ENCODE assay signal across 8 cellular contexts in the genomic region with DNA sequence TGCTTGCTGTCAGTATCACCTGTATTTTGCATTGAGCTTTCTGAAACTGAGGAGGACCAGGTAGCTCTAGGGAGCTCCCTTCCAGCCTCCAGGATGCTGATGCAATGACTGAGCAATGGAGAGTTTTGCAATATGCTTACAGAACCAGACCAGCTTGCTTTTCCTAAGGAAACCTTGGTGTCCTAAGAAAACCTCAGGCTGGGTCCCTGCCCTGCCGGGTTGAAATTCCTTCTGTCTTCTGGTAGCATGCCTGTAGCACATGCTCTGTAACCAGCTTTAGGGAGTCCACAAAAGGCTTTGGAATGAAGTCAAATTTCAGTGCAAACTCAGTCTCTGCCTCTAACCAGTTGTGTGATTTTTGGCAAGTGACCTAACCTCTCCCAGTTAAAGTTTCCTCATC.
DNase-seq lines count a peak whose midpoint lies in the region; ATAC-seq, FAIRE-seq and TF ChIP-seq lines count a peak whose summit lies in the region.

No MANE protein-coding gene starts in this region.

- TF ChIP-seq POLR2A in H54 (IDR thresholded peaks at IDR 0.05; ENCODE audit: low read depth, low read length) (no peak), gastroesophageal sphincter (IDR thresholded peaks at IDR 0.05) (no peak)

- H3K4me1 ChIP-seq in SK-N-SH (ENCODE audit: control insufficient read depth in 1 of 2, insufficient read depth in 2 of 2, low read depth in 1 of 2, low read length in 1 of 2) (0 out of 4 replicates have a peak, but pooled peaks cover 0 to 5% of the 10 kb centered on the region in 2 experiments), gastroesophageal sphincter (peaks cover 0 to 17% (median 0%) of the 10 kb centered on the region in 3 donors)

- H3K9ac ChIP-seq in SK-N-SH = no peak overlapping the region

- DNase-seq in H54 (ENCODE audit: insufficient read length, low spot score) = peak; percentile 28
- DNase-seq in SK-N-SH = no peak
- no peak for DNase-seq in frontal cortex (ENCODE audit: low spot score in 2 of 2)
- no peak for DNase-seq in NCI-H510A treated with DMSO at 0.1 percent for 48 hours (lab: John Stamatoyannopoulos, UW)

- TF ChIP-seq EP300 in SK-N-SH (IDR thresholded peaks at IDR 0.05; ENCODE audit: borderline replicate concordance in 1 of 2, low read depth in 1 of 2, low read length in 1 of 2) (0 out of 4 replicates have a peak, but pooled peaks of 1 of the 2 experiments have one; percentile 7), gastroesophageal sphincter (IDR thresholded peaks at IDR 0.05) (no peak)

- no peaks in the 10 kb centered on the region for H3K79me2 ChIP-seq in SK-N-SH (ENCODE audit: insufficient read depth)

- H3F3A ChIP-seq in SK-N-SH (replicated peaks; ENCODE audit: insufficient read depth) = peaks cover 8% of the 10 kb centered on the region

- no peak for TF ChIP-seq CTCF in SK-N-SH (IDR thresholded peaks at IDR 0.05)
- no peak for TF ChIP-seq CTCF in gastroesophageal sphincter (IDR thresholded peaks at IDR 0.05)

- no peaks in the 10 kb centered on the region for H3K36me3 ChIP-seq in SK-N-SH (replicated peaks in 1 of 2; ENCODE audit: control insufficient read depth in 1 of 2, insufficient read depth in 2 of 2, low read length in 1 of 2)
- H3K36me3 ChIP-seq in gastroesophageal sphincter = no peaks in the 10 kb centered on the region

- CTCF ChIA-PET in SK-N-SH (lab: Yijun Ruan, JAX) = no interaction called here

- H3K27ac ChIP-seq in SK-N-SH (ENCODE audit: low read depth in 2 of 2, low read length in 1 of 2) = peak overlapping the region; percentile 17 to 55; a peak in 3 of 4 replicates
- H3K27ac ChIP-seq in gastroesophageal sphincter = peak overlapping the region in 2 of 4 donors; percentile 22 to 36
- H3K27ac ChIP-seq in skin epidermis = peak overlapping the region in 11 of 21 experiments; percentile 10 to 62 (median 42)

- FAIRE-seq in H54 (lab: Jason Lieb, UNC) (peak; percentile 36), frontal cortex (lab: Jason Lieb, UNC) (no peak)

- no peaks in the 10 kb centered on the region for H4K20me1 ChIP-seq in SK-N-SH (ENCODE audit: insufficient read depth)

- POLR2A ChIA-PET in SK-N-SH (lab: Yijun Ruan, JAX) = interaction anchor here (1.0 kb wide), 1 partner anchor 64 kb away, joined by 4 read pairs; no protein-coding TSS in a partner anchor

- ATAC-seq in gastroesophageal sphincter (peak; percentile 96), HG03159 (IDR thresholded peaks at IDR 0.05; ENCODE audit: unreplicated experiment) (no peak), GM18520 (IDR thresholded peaks at IDR 0.05; ENCODE audit: unreplicated experiment) (no peak)

- no peak overlapping the region for H2AFZ ChIP-seq in SK-N-SH (ENCODE audit: low read depth)

- no peak overlapping the region for H3K4me3 ChIP-seq in SK-N-SH (ENCODE audit: low read depth in 2 of 2, low read length in 1 of 2)
- H3K4me3 ChIP-seq in gastroesophageal sphincter = no peak overlapping the region
- no peak overlapping the region for H3K4me3 ChIP-seq in skin epidermis

- H3K9me3 ChIP-seq in SK-N-SH (no peaks in the 10 kb centered on the region; the same call in 1 of the 2 replicates), gastroesophageal sphincter (peaks cover 0 to 3% (median 0%) of the 10 kb centered on the region in 3 donors)

- no peaks in the 10 kb centered on the region for H3K9me2 ChIP-seq in SK-N-SH

- H3K4me2 ChIP-seq in SK-N-SH = peak overlapping the region; percentile 42; the same call in 1 of the 2 replicates

- 0% methylated on average over 1 of the region's 1 CpG for WGBS in SK-N-SH (ENCODE audit: low lambda C conversion rate)
- 0 to 17% methylated on average over 1 of the region's 1 CpG for WGBS in gastroesophageal sphincter (ENCODE audit: low coverage in 1 of 2), 2 donors

- no peaks in the 10 kb centered on the region for H3K27me3 ChIP-seq in SK-N-SH (ENCODE audit: insufficient read depth)
- no peaks in the 10 kb centered on the region for H3K27me3 ChIP-seq in gastroesophageal sphincter

- TF ChIP-seq RAD21 in SK-N-SH (IDR thresholded peaks at IDR 0.05; ENCODE audit: low read length) = no peak

TF ChIP-seq in SK-N-SH, 30 proteins besides CTCF, POLR2A, EP300 and RAD21:
- TF ChIP-seq, protein P1, sequence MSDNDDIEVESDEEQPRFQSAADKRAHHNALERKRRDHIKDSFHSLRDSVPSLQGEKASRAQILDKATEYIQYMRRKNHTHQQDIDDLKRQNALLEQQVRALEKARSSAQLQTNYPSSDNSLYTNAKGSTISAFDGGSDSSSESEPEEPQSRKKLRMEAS (IDR thresholded peaks at IDR 0.05; ENCODE audit: low read depth) = peak; percentile 80
- TF ChIP-seq FOXJ3 (CRISPR knock-in tag; IDR thresholded peaks at IDR 0.05) = no peak
- no peak for TF ChIP-seq TEAD4 (IDR thresholded peaks at IDR 0.05; ENCODE audit: borderline replicate concordance, insufficient read depth)
- peak; percentile 28; the same call in 1 of the 2 replicates for TF ChIP-seq NFIC (IDR thresholded peaks at IDR 0.05; ENCODE audit: borderline replicate concordance)
- TF ChIP-seq TCF12 (IDR thresholded peaks at IDR 0.05) = peak; percentile 53
